1 cellular context compared by ENCODE assay signal in genomic region chr10:29102636-29103035, GRCh38.
TF ChIP-seq lines count a peak whose summit lies in the region.

No MANE protein-coding gene starts in this region.

TF ChIP-seq in IMR-90, 13 proteins besides CTCF, POLR2A, EP300 and RAD21 (continued from another document):
- TF ChIP-seq ELK1 (IDR thresholded peaks at IDR 0.05; ENCODE audit: borderline replicate concordance, low read depth, low read length) (no peak), MAZ (IDR thresholded peaks at IDR 0.05; ENCODE audit: borderline replicate concordance, low read depth, low read length) (no peak), NFE2L2 (IDR thresholded peaks at IDR 0.05; ENCODE audit: low read depth, low read length) (no peak)
- TF ChIP-seq, protein P1, sequence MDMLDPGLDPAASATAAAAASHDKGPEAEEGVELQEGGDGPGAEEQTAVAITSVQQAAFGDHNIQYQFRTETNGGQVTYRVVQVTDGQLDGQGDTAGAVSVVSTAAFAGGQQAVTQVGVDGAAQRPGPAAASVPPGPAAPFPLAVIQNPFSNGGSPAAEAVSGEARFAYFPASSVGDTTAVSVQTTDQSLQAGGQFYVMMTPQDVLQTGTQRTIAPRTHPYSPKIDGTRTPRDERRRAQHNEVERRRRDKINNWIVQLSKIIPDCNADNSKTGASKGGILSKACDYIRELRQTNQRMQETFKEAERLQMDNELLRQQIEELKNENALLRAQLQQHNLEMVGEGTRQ (IDR thresholded peaks at IDR 0.05; ENCODE audit: low read depth, low read length): no peak
